In the genomic region with DNA sequence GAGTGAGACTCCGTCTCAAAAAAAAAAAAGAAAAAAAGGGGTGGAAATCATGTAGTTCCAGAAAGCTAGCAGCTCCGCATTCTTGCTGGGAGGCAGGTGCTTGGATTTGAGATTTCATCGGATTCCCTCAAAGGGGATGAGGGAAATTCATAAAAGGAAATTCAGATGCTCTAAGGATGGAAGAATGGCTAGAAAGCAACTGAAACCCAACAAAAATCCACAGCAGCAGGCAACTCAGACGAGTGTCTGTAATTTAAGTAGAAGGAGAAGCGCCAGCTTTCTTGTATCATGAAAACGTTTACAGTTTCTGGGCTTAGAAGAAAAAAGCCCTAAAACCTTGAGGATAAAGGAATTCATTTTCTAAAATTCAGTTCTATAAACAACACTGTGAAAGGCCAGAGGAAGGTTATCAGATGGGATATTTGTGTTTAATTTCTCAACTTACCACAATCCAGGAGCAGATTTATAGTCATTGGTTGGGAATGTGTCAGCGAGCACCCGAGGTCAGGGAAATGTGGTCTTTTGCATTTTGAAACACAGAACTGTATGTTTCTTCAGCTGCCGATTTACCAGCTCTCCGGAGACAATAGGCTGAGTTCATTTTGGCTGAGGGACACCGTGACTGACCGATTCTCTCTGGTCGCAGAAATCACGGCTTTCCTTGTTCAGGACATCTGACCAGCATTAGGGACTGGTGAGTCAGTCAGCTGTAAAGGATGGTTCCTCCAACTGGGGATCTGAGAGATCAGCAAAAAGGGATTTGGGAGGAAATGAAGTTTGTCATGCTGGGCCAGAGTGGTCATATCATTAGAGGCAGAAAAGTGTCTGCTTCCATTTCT, we compare ENCODE assay signal across 9 cellular contexts.
DNase-seq lines count a peak whose midpoint lies in the region; ATAC-seq and TF ChIP-seq lines count a peak whose summit lies in the region.
"Had no signal": no experiment of that assay in that cellular context is flagged by ENCODE, and none has a peak within 500 bp of the region (broad histone marks: within the 10 kb centered on the region; RNA-seq: fewer than 3 reads in every experiment).

No MANE protein-coding gene starts in this region.

- H3K27ac ChIP-seq in lung (ENCODE audit: low read depth in 1 of 2, low read length in 1 of 2) (peak overlapping the region in 1 of 2 donors; percentile 52), tibial nerve (peak overlapping the region in 3 of 4 donors; percentile 45 to 74 (median 57))

- no peak overlapping the region for H3K4me3 Mint-ChIP-seq in activated naive CD8-positive, alpha-beta T cell treated with anti-CD3 and anti-CD28 coated beads for 36 hours
- H3K4me3 Mint-ChIP-seq: T-helper 1 cell treated with Interleukin-12 subunit alpha and Interleukin-12 subunit beta and Interleukin-4 antibody, amounts not matched to agents 30 μg/mL and 1 μg/mL, for 36 hours had no signal

- peak; percentile 27 for ATAC-seq in lung (ENCODE audit: insufficient read depth, low FRiP score)
- no peak for ATAC-seq in GM21390 (IDR thresholded peaks at IDR 0.05; ENCODE audit: unreplicated experiment)
- ATAC-seq in HG03196 (IDR thresholded peaks at IDR 0.05; ENCODE audit: unreplicated experiment) = no peak

- TF ChIP-seq EP300 in tibial nerve (IDR thresholded peaks at IDR 0.05) = peak in 1 of 2 donors; percentile 90

- WGBS in lung, 2 donors = 50 to 56% methylated on average over 14 of the region's 14 CpGs
- WGBS in tibial nerve, 2 donors = 18 to 23% methylated on average over 14 of the region's 14 CpGs

- H3K4me3 ChIP-seq in lung (no peak overlapping the region), tibial nerve (no peak overlapping the region)

- no peak for TF ChIP-seq CTCF in lung (IDR thresholded peaks at IDR 0.05; ENCODE audit: control extremely low read depth, extremely low read depth)
- TF ChIP-seq CTCF in tibial nerve (IDR thresholded peaks at IDR 0.05) = no peak

- H3K36me3 ChIP-seq in lung (ENCODE audit: control insufficient read depth in 2 of 2, insufficient read depth in 2 of 2, low read length in 2 of 2) = no peaks in the 10 kb centered on the region
- H3K36me3 ChIP-seq in tibial nerve = no peaks in the 10 kb centered on the region

- H3K27me3 ChIP-seq in lung (ENCODE audit: control insufficient read depth, insufficient read depth) (no peaks in the 10 kb centered on the region), tibial nerve (no peaks in the 10 kb centered on the region)

- peaks cover 0 to 1% of the 10 kb centered on the region in 2 donors for H3K4me1 ChIP-seq in lung (ENCODE audit: control insufficient read depth in 2 of 2, insufficient read depth in 2 of 2, low read length in 2 of 2)
- H3K4me1 ChIP-seq in tibial nerve = peaks cover 0 to 34% (median 20%) of the 10 kb centered on the region in 4 donors

- H3K27me3 Mint-ChIP-seq in activated naive CD8-positive, alpha-beta T cell treated with anti-CD3 and anti-CD28 coated beads for 36 hours = peaks cover 38% of the 10 kb centered on the region

- no peaks in the 10 kb centered on the region for H3K9me3 Mint-ChIP-seq in activated naive CD8-positive, alpha-beta T cell treated with anti-CD3 and anti-CD28 coated beads for 36 hours
- H3K9me3 Mint-ChIP-seq: T-helper 1 cell treated with Interleukin-12 subunit alpha and Interleukin-12 subunit beta and Interleukin-4 antibody, amounts not matched to agents 30 μg/mL and 1 μg/mL, for 36 hours had no signal

- H3K36me3 Mint-ChIP-seq in activated naive CD8-positive, alpha-beta T cell treated with anti-CD3 and anti-CD28 coated beads for 36 hours = no peaks in the 10 kb centered on the region

- H3K9me3 ChIP-seq in lung (ENCODE audit: control insufficient read depth in 2 of 2, insufficient read depth in 1 of 2, low read length in 1 of 2) (no peaks in the 10 kb centered on the region), tibial nerve (no peaks in the 10 kb centered on the region)

- DNase-seq in HT-29 (ENCODE audit: low spot score) (peak; percentile 26), cerebellum (ENCODE audit: low spot score) (peak; percentile 21), lung (ENCODE audit: low spot score) (no peak), tibial nerve (ENCODE audit: low spot score in 2 of 2) (peak in 1 of 2 donors; percentile 62), globus pallidus (ENCODE audit: low spot score) (no peak)
- no peak for DNase-seq in activated naive CD8-positive, alpha-beta T cell treated with anti-CD3 and anti-CD28 coated beads for 36 hours

- H3K4me1 Mint-ChIP-seq in activated naive CD8-positive, alpha-beta T cell treated with anti-CD3 and anti-CD28 coated beads for 36 hours = no peaks in the 10 kb centered on the region

- no peak for TF ChIP-seq POLR2A in tibial nerve (IDR thresholded peaks at IDR 0.05)

- H3K27ac Mint-ChIP-seq in activated naive CD8-positive, alpha-beta T cell treated with anti-CD3 and anti-CD28 coated beads for 36 hours = no peak overlapping the region
- H3K27ac Mint-ChIP-seq: T-helper 1 cell treated with Interleukin-12 subunit alpha and Interleukin-12 subunit beta and Interleukin-4 antibody, amounts not matched to agents 30 μg/mL and 1 μg/mL, for 36 hours had no signal

Comparison
In these comparisons a context has a peak if more than half of its experiments do, and no peak if none do; other contexts are left out.
1. DNase-seq: peak in HT-29 (single experiment) and cerebellum (single experiment); none in lung (single experiment), activated naive CD8-positive, alpha-beta T cell treated with anti-CD3 and anti-CD28 coated beads for 36 hours (single experiment) and globus pallidus (single experiment).